Comparison of ENCODE assay signal across 8 cellular contexts in the genomic region with DNA sequence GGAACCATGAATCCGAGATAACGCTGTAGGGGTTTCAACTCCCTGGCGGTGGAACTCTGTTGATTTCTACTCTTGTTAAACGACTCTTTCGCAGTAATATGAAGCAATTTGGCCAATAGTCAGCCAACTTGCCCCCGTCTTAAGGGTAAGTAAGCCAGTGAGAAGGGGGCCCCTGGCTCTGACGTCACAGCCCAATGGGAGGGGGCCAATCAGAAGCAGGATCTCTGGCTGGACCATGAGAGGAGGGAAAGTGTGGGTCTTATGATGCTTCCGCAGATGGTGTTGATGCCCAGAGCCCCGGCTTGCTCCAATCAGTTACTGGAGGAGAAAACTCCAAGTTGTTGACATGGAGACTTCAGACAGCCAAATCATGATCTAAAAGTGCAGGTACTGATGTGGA.
"Had no signal": no experiment of that assay in that cellular context is flagged by ENCODE, and none has a peak within 500 bp of the region (broad histone marks: within the 10 kb centered on the region; RNA-seq: fewer than 3 reads in every experiment).

No MANE protein-coding gene starts in this region.

- H3K4me3 ChIP-seq: GM23248 had no signal

- H2AFZ ChIP-seq: GM23248 had no signal

- H3K4me2 ChIP-seq: KMS-11 had no signal

- DNase-seq: GM23248, GOT3, H9, HCEC 1CT, IMR-90, KBM-7 had no signal

- H3K9ac ChIP-seq: GM23248, KMS-11 had no signal

- H3K27ac ChIP-seq: GM23248, HL-60, KMS-11 had no signal
